ENCODE assay signal across 18 cellular contexts in genomic region chr17:19366637-19366972, GRCh38. TPM values are rescaled to one million over a fixed set of nuclear protein-coding genes. Genes with fewer than 3 reads are reported as not detected.
DNase-seq lines count a peak whose midpoint lies in the region; ATAC-seq, FAIRE-seq and TF ChIP-seq lines count a peak whose summit lies in the region.
"Had no signal": no experiment of that assay in that cellular context is flagged by ENCODE, and none has a peak within 500 bp of the region (broad histone marks: within the 10 kb centered on the region; RNA-seq: fewer than 3 reads in every experiment).

No MANE protein-coding gene starts in this region.

- POLR2A ChIA-PET in activated CD4-positive, alpha-beta T cell treated with anti-CD3 and anti-CD28 coated beads, Interleukin-2, amount 10 ng/mL, durations not matched to agents 7 days and 5 days (lab: Charles Lee): no interaction called here

- H3K27me3 ChIP-seq in spleen (replicated peaks in 1 of 7): peaks cover 0 to 7% (median 0%) of the 10 kb centered on the region in 7 donors

- no peaks in the 10 kb centered on the region for H3K9me3 ChIP-seq in T-helper 17 cell (ENCODE audit: control insufficient read depth, low read length, poor library complexity, severe bottlenecking)
- no peaks in the 10 kb centered on the region for H3K9me3 ChIP-seq in spleen
- H3K9me3 ChIP-seq: BLaER1 treated with 17β-estradiol and CSF1 and Interleukin-3, amounts not matched to agents 10 nM and 100 nM; Caco-2 had no signal

- peak overlapping the region; percentile 30 to 59 for H3K27ac Mint-ChIP-seq in natural killer cell
- H3K27ac Mint-ChIP-seq in natural killer cell treated with Interleukin-12 subunit alpha and Interleukin-12 subunit beta and Interleukin-15 and Interleukin-18, amount 100 ng/mL, for 72 hours: no peak overlapping the region
- H3K27ac Mint-ChIP-seq in T-helper 17 cell: peak overlapping the region; percentile 66
- peak overlapping the region; percentile 43 for H3K27ac Mint-ChIP-seq in memory B cell
- H3K27ac Mint-ChIP-seq in activated CD4-positive, alpha-beta T cell treated with anti-CD3 and anti-CD28 coated beads, Interleukin-2, amount 10 ng/mL, durations not matched to agents 7 days and 5 days: no peak overlapping the region
- H3K27ac Mint-ChIP-seq: CD4-positive, alpha-beta T cell; HFFc6 had no signal

- peaks cover 22 to 46% (median 40%) of the 10 kb centered on the region in 6 donors for H3K4me1 ChIP-seq in spleen

- ATAC-seq in natural killer cell (no peak), T-helper 17 cell (no peak), memory B cell (ENCODE audit: low read depth) (no peak)
- ATAC-seq in natural killer cell treated with Interleukin-12 subunit alpha and Interleukin-12 subunit beta and Interleukin-15 and Interleukin-18, amount 100 ng/mL, for 72 hours: no peak

- H3K4me1 Mint-ChIP-seq in natural killer cell (peaks cover 53 to 63% of the 10 kb centered on the region in 2 donors), T-helper 17 cell (peaks cover 43% of the 10 kb centered on the region), memory B cell (peaks cover 37% of the 10 kb centered on the region)
- H3K4me1 Mint-ChIP-seq in natural killer cell treated with Interleukin-12 subunit alpha and Interleukin-12 subunit beta and Interleukin-15 and Interleukin-18, amount 100 ng/mL, for 72 hours (ENCODE audit: low read depth in 2 of 2): peaks cover 39 to 43% of the 10 kb centered on the region in 2 donors
- H3K4me1 Mint-ChIP-seq in activated CD4-positive, alpha-beta T cell treated with anti-CD3 and anti-CD28 coated beads, Interleukin-2, amount 10 ng/mL, durations not matched to agents 7 days and 5 days: peaks cover 63% of the 10 kb centered on the region

- no peak overlapping the region for H3K27ac ChIP-seq in spleen
- H3K27ac ChIP-seq: BLaER1 treated with 17β-estradiol and CSF1 and Interleukin-3, amounts not matched to agents 10 nM and 100 nM had no signal

- TF ChIP-seq POLR2A in spleen (IDR thresholded peaks at IDR 0.05): no peak

- no peak for FAIRE-seq in GM19239 (lab: Jason Lieb, UNC)
- FAIRE-seq: GM12892 had no signal

- intact Hi-C loops in natural killer cell (cut with micrococcal nuclease): loop anchor here (10.0 kb wide), 1 partner anchor 278 kb away; the partner anchor contains the start of gene ALDH3A2
- intact Hi-C loops in spleen (cut with DNase I; ENCODE audit: low total_unique reads): no loop called here

- no peaks in the 10 kb centered on the region for H3K27me3 Mint-ChIP-seq in natural killer cell (ENCODE audit: low read depth in 2 of 2)
- H3K27me3 Mint-ChIP-seq in natural killer cell treated with Interleukin-12 subunit alpha and Interleukin-12 subunit beta and Interleukin-15 and Interleukin-18, amount 100 ng/mL, for 72 hours: no peaks in the 10 kb centered on the region
- H3K27me3 Mint-ChIP-seq in T-helper 17 cell: no peaks in the 10 kb centered on the region
- H3K27me3 Mint-ChIP-seq in memory B cell: no peaks in the 10 kb centered on the region
- peaks cover 5% of the 10 kb centered on the region for H3K27me3 Mint-ChIP-seq in activated CD4-positive, alpha-beta T cell treated with anti-CD3 and anti-CD28 coated beads, Interleukin-2, amount 10 ng/mL, durations not matched to agents 7 days and 5 days
- H3K27me3 Mint-ChIP-seq: CD4-positive, alpha-beta T cell had no signal

- H3K4me3 ChIP-seq in spleen: no peak overlapping the region
- H3K4me3 ChIP-seq: BLaER1 treated with 17β-estradiol and CSF1 and Interleukin-3, amounts not matched to agents 10 nM and 100 nM had no signal

- WGBS in spleen, 5 donors: 83 to 95% (median 93%) methylated on average over 5 of the region's 5 CpGs

- no peaks in the 10 kb centered on the region for H3K36me3 ChIP-seq in spleen
- H3K36me3 ChIP-seq: BLaER1 treated with 17β-estradiol and CSF1 and Interleukin-3, amounts not matched to agents 10 nM and 100 nM had no signal

- DNase-seq in natural killer cell (no peak), T-helper 17 cell (no peak), memory B cell (ENCODE audit: low spot score in 2 of 2) (no peak), spleen (peak; percentile 47), NCI-H2081 treated with DMSO at 0.1 percent for 48 hours (lab: John Stamatoyannopoulos, UW) (no peak), GM19239 (ENCODE audit: insufficient read length, low spot score) (no peak)
- DNase-seq in natural killer cell treated with Interleukin-12 subunit alpha and Interleukin-12 subunit beta and Interleukin-15 and Interleukin-18, amount 100 ng/mL, for 72 hours (ENCODE audit: low spot score): no peak
- no peak for DNase-seq in activated CD4-positive, alpha-beta T cell treated with anti-CD3 and anti-CD28 coated beads, Interleukin-2, amount 10 ng/mL, durations not matched to agents 7 days and 5 days
- DNase-seq: 8988T, ACHN, Caco-2, DND-41, GDM1, HCEC 1CT, HFFc6 had no signal

- H3K9me3 Mint-ChIP-seq in natural killer cell (no peaks in the 10 kb centered on the region), memory B cell (no peaks in the 10 kb centered on the region)
- peaks cover 3% of the 10 kb centered on the region for H3K9me3 Mint-ChIP-seq in natural killer cell treated with Interleukin-12 subunit alpha and Interleukin-12 subunit beta and Interleukin-15 and Interleukin-18, amount 100 ng/mL, for 72 hours
- H3K9me3 Mint-ChIP-seq in activated CD4-positive, alpha-beta T cell treated with anti-CD3 and anti-CD28 coated beads, Interleukin-2, amount 10 ng/mL, durations not matched to agents 7 days and 5 days: peaks cover 2% of the 10 kb centered on the region
- H3K9me3 Mint-ChIP-seq: CD4-positive, alpha-beta T cell; HFFc6 had no signal

- H3K4me3 Mint-ChIP-seq in natural killer cell (no peak overlapping the region), T-helper 17 cell (no peak overlapping the region), memory B cell (no peak overlapping the region)
- no peak overlapping the region for H3K4me3 Mint-ChIP-seq in natural killer cell treated with Interleukin-12 subunit alpha and Interleukin-12 subunit beta and Interleukin-15 and Interleukin-18, amount 100 ng/mL, for 72 hours
- no peak overlapping the region for H3K4me3 Mint-ChIP-seq in activated CD4-positive, alpha-beta T cell treated with anti-CD3 and anti-CD28 coated beads, Interleukin-2, amount 10 ng/mL, durations not matched to agents 7 days and 5 days
- H3K4me3 Mint-ChIP-seq: CD4-positive, alpha-beta T cell; HFFc6 had no signal

- TF ChIP-seq CTCF in natural killer cell (IDR thresholded peaks at IDR 0.05): no peak
- TF ChIP-seq CTCF in spleen (IDR thresholded peaks at IDR 0.05 in 8 of 11, conservative IDR thresholded peaks at IDR 0.05 in 3 of 11): no peak

- CTCF ChIA-PET in activated CD4-positive, alpha-beta T cell treated with anti-CD3 and anti-CD28 coated beads, Interleukin-2, amount 10 ng/mL, durations not matched to agents 7 days and 5 days (lab: Charles Lee): interaction anchor here (0.5 to 2.0 kb wide), 2 partner anchors 80 to 95 kb away, joined by 3 to 5 read pairs; no protein-coding TSS in a partner anchor

- H3K36me3 Mint-ChIP-seq in natural killer cell (no peaks in the 10 kb centered on the region), T-helper 17 cell (ENCODE audit: low read depth) (no peaks in the 10 kb centered on the region), memory B cell (no peaks in the 10 kb centered on the region)
- no peaks in the 10 kb centered on the region for H3K36me3 Mint-ChIP-seq in natural killer cell treated with Interleukin-12 subunit alpha and Interleukin-12 subunit beta and Interleukin-15 and Interleukin-18, amount 100 ng/mL, for 72 hours
- peaks cover 7% of the 10 kb centered on the region for H3K36me3 Mint-ChIP-seq in activated CD4-positive, alpha-beta T cell treated with anti-CD3 and anti-CD28 coated beads, Interleukin-2, amount 10 ng/mL, durations not matched to agents 7 days and 5 days (ENCODE audit: low read depth)

RNA-seq across cellular contexts. Expression of gene B9D1, which starts 4.1 kb away (rescaled TPM):
- 1 to 10 TPM; 3.1 to 7.5 (median 3.7) TPM for total RNA-seq in natural killer cell
- 1 to 10 TPM; 2.2 to 4.9 TPM for total RNA-seq in natural killer cell treated with Interleukin-12 subunit alpha and Interleukin-12 subunit beta and Interleukin-15 and Interleukin-18, amount 100 ng/mL, for 72 hours
- total RNA-seq in T-helper 17 cell: 1 to 10 TPM in 1 of 2 donors, under 1 TPM in 1; 0.37 to 1.2 TPM
- 10 to 100 TPM in 1 of 7 donors, 1 to 10 TPM in 6; 6.4 to 14.1 (median 7.3) TPM for total RNA-seq in spleen
- polyA plus RNA-seq in spleen: 1 to 10 TPM; 4.3 to 8.1 (median 5.8) TPM
- 1 to 10 TPM; 1.3 to 1.6 TPM for total RNA-seq in activated CD4-positive, alpha-beta T cell treated with anti-CD3 and anti-CD28 coated beads, Interleukin-2, amount 10 ng/mL, durations not matched to agents 7 days and 5 days

RNA-seq across cellular contexts. Expression of gene MAPK7, which starts 11.7 kb away (rescaled TPM):
- total RNA-seq in natural killer cell (10 to 100 TPM; 39.2 to 63.5 (median 54.1) TPM), T-helper 17 cell (10 to 100 TPM; 16.7 to 20.3 TPM), spleen (10 to 100 TPM; 23.1 to 56.2 (median 34.4) TPM)
- 10 to 100 TPM; 28.7 to 29.8 TPM for total RNA-seq in natural killer cell treated with Interleukin-12 subunit alpha and Interleukin-12 subunit beta and Interleukin-15 and Interleukin-18, amount 100 ng/mL, for 72 hours
- polyA plus RNA-seq in spleen: 10 to 100 TPM in 1 of 3 donors, 1 to 10 TPM in 2; 5.7 to 15.1 (median 6.9) TPM
- 10 to 100 TPM; 37.6 to 46.5 TPM for total RNA-seq in activated CD4-positive, alpha-beta T cell treated with anti-CD3 and anti-CD28 coated beads, Interleukin-2, amount 10 ng/mL, durations not matched to agents 7 days and 5 days

RNA-seq across cellular contexts. Expression of gene MFAP4, which starts 20.4 kb away (rescaled TPM):
- total RNA-seq in natural killer cell (not detected), T-helper 17 cell (not detected), spleen (10 to 100 TPM; 10.1 to 41.0 (median 21.8) TPM)
- total RNA-seq in natural killer cell treated with Interleukin-12 subunit alpha and Interleukin-12 subunit beta and Interleukin-15 and Interleukin-18, amount 100 ng/mL, for 72 hours: not detected
- 10 to 100 TPM; 16.1 to 48.4 (median 17.8) TPM for polyA plus RNA-seq in spleen
- not detected for total RNA-seq in activated CD4-positive, alpha-beta T cell treated with anti-CD3 and anti-CD28 coated beads, Interleukin-2, amount 10 ng/mL, durations not matched to agents 7 days and 5 days
- total RNA-seq: Caco-2; CD4-positive, alpha-beta T cell had no signal

RNA-seq across cellular contexts. Expression of gene RNF112, which starts 44.4 kb away (rescaled TPM):
- total RNA-seq in natural killer cell (1 to 10 TPM; 1.0 to 5.1 (median 5.0) TPM), T-helper 17 cell (under 1 TPM; 0.25 to 0.57 TPM), spleen (1 to 10 TPM; 2.3 to 7.6 (median 2.7) TPM)
- total RNA-seq in natural killer cell treated with Interleukin-12 subunit alpha and Interleukin-12 subunit beta and Interleukin-15 and Interleukin-18, amount 100 ng/mL, for 72 hours: 1 to 10 TPM in 1 of 2 donors, under 1 TPM in 1; 0.14 to 1.1 TPM
- polyA plus RNA-seq in spleen: 1 to 10 TPM; 1.3 to 5.9 (median 2.2) TPM
- total RNA-seq in activated CD4-positive, alpha-beta T cell treated with anti-CD3 and anti-CD28 coated beads, Interleukin-2, amount 10 ng/mL, durations not matched to agents 7 days and 5 days: under 1 TPM; 0.58 to 0.67 TPM
- total RNA-seq: Caco-2 had no signal

Comparison
In these comparisons a context has a peak if more than half of its experiments do, and no peak if none do; other contexts are left out.
1. H3K27ac Mint-ChIP-seq: peak in natural killer cell (2 of 2), T-helper 17 cell (single experiment) and memory B cell (single experiment); none in natural killer cell treated with Interleukin-12 subunit alpha and Interleukin-12 subunit beta and Interleukin-15 and Interleukin-18, amount 100 ng/mL, for 72 hours (0 of 2) and activated CD4-positive, alpha-beta T cell treated with anti-CD3 and anti-CD28 coated beads, Interleukin-2, amount 10 ng/mL, durations not matched to agents 7 days and 5 days (single experiment).
2. RNA of gene MFAP4, which starts 20.4 kb away (total RNA-seq): 10.1 to 41.0 TPM in spleen; not detected in natural killer cell, not detected in natural killer cell treated with Interleukin-12 subunit alpha and Interleukin-12 subunit beta and Interleukin-15 and Interleukin-18, amount 100 ng/mL, for 72 hours, not detected in T-helper 17 cell and not detected in activated CD4-positive, alpha-beta T cell treated with anti-CD3 and anti-CD28 coated beads, Interleukin-2, amount 10 ng/mL, durations not matched to agents 7 days and 5 days; every median in the first group is over 4 times any median in the second.